Comparison of ENCODE assay signal across 21 cellular contexts in the genomic region with DNA sequence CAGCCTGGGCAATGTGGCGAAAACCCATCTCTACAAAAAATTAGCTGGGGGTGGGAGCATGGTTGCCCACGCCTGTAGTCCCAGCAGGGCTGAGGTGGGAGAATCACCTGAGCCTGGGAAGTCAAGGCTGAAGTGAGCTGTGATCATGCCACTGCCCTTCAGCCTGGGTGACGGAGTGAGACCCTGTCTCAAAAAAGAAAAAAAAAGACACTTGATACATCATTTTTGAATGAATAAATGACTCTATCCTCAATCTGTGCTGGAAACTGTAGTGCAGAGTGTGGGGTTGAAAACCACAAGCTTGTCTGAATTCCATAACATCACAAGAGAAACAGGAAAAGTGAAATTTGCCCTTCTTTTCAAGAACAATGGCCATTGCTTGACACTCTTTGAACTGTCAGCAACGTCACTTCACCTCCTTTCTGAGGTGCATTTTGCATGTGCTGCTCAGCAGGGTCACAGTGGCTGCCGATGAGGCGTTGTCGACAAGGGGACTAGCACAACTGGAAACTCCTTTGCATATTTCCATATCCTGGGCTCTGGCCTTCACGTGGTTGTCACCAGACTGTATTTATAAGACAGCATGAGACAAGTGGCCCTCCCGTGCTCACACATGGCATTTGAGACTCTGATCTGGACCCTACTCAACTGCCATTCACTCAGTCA. TPM values are rescaled to one million over a fixed set of nuclear protein-coding genes. Genes with fewer than 3 reads are reported as not detected.
DNase-seq lines count a peak whose midpoint lies in the region; ATAC-seq lines count a peak whose summit lies in the region.
"Had no signal": no experiment of that assay in that cellular context is flagged by ENCODE, and none has a peak within 500 bp of the region (broad histone marks: within the 10 kb centered on the region; RNA-seq: fewer than 3 reads in every experiment).

No MANE protein-coding gene starts in this region.

- no peaks in the 10 kb centered on the region for H3K4me1 ChIP-seq in right cardiac atrium (ENCODE audit: control insufficient read depth, insufficient read depth, low read length)
- no peaks in the 10 kb centered on the region for H3K4me1 ChIP-seq in CD4-positive, alpha-beta memory T cell (ENCODE audit: insufficient read depth, low read length)
- H3K4me1 ChIP-seq in mesendoderm (ENCODE audit: control insufficient read depth, low read depth, low read length), result no peaks in the 10 kb centered on the region
- H3K4me1 ChIP-seq: BE2C had no signal

- no peak overlapping the region for H4K8ac ChIP-seq in mesendoderm (ENCODE audit: low read depth, low read length)

- H3K9me3 ChIP-seq in right cardiac atrium (ENCODE audit: control insufficient read depth, low read length), result no peaks in the 10 kb centered on the region
- no peaks in the 10 kb centered on the region for H3K9me3 ChIP-seq in CD4-positive, alpha-beta memory T cell (ENCODE audit: control insufficient read depth in 1 of 2, low read length in 2 of 2)
- H3K9me3 ChIP-seq: BE2C had no signal

- H3K79me1 ChIP-seq in mesendoderm (ENCODE audit: low read length), result no peaks in the 10 kb centered on the region

- DNase-seq in Right ventricle myocardium superior (no peak), right cardiac atrium (no peak), SK-N-DZ (ENCODE audit: low spot score) (peak; percentile 93), lung microvascular endothelial cell (ENCODE audit: low read depth in 2 of 2) (peak; percentile 66 to 94), mesendoderm (no peak)
- no peak for DNase-seq in CD4-positive, alpha-beta memory T cell
- DNase-seq in activated T-helper 2 cell treated with anti-CD3 and anti-CD28 coated beads, Interferon-gamma antibody, Interleukin-2, Interleukin-4, amounts not matched to agents 10 μg/mL and 5 μg/mL and 100 μg/mL, durations not matched to agents 14 hours and 24 hours and 36 hours (ENCODE audit: low spot score), result no peak
- DNase-seq: 8988T; BE2C; CD4-positive, CD25-positive, alpha-beta regulatory T cell; GF-D8; NCI-H1417 treated with DMSO at 0.1 percent for 48 hours; NCI-H187 treated with DMSO at 0.1 percent for 48 hours; NCI-H345; NCI-H69 had no signal

- H2BK5ac ChIP-seq in mesendoderm (ENCODE audit: low read length), result no peak overlapping the region

- H3K4me1 Mint-ChIP-seq in CD4-positive, alpha-beta memory T cell, result no peaks in the 10 kb centered on the region
- H3K4me1 Mint-ChIP-seq in activated T-helper 2 cell treated with anti-CD3 and anti-CD28 coated beads, Interferon-gamma antibody, Interleukin-2, Interleukin-4, amounts not matched to agents 10 μg/mL and 5 μg/mL and 100 μg/mL, durations not matched to agents 14 hours and 24 hours and 36 hours (ENCODE audit: low read depth), result no peaks in the 10 kb centered on the region
- H3K4me1 Mint-ChIP-seq: CD4-positive, CD25-positive, alpha-beta regulatory T cell had no signal

- H3K9ac ChIP-seq in mesendoderm (ENCODE audit: low read length), result no peak overlapping the region

- POLR2A ChIA-PET in CD4-positive, alpha-beta memory T cell (lab: Charles Lee; ENCODE audit: partially characterized antibody), result no interaction called here

- H4K5ac ChIP-seq in mesendoderm (ENCODE audit: low read length), result no peak overlapping the region

- H3K27me3 Mint-ChIP-seq in CD4-positive, alpha-beta memory T cell, result no peaks in the 10 kb centered on the region
- H3K27me3 Mint-ChIP-seq in activated T-helper 2 cell treated with anti-CD3 and anti-CD28 coated beads, Interferon-gamma antibody, Interleukin-2, Interleukin-4, amounts not matched to agents 10 μg/mL and 5 μg/mL and 100 μg/mL, durations not matched to agents 14 hours and 24 hours and 36 hours (ENCODE audit: low read depth), result no peaks in the 10 kb centered on the region
- H3K27me3 Mint-ChIP-seq: CD4-positive, CD25-positive, alpha-beta regulatory T cell had no signal

- intact Hi-C loops in Right ventricle myocardium superior (cut with DNase I), result no loop called here
- intact Hi-C loops in right cardiac atrium (cut with DNase I), result loop anchor here in 1 of 4 donors (10.0 kb wide), 1 partner anchor 859 kb away; no protein-coding TSS in a partner anchor
- intact Hi-C loops in CD4-positive, alpha-beta memory T cell (cut with micrococcal nuclease), result no loop called here
- intact Hi-C loops in activated T-helper 2 cell treated with anti-CD3 and anti-CD28 coated beads, Interferon-gamma antibody, Interleukin-2, Interleukin-4, amounts not matched to agents 10 μg/mL and 5 μg/mL and 100 μg/mL, durations not matched to agents 14 hours and 24 hours and 36 hours (cut with micrococcal nuclease), result no loop called here

- H2BK15ac ChIP-seq in mesendoderm (replicated peaks; ENCODE audit: low read depth), result no peak overlapping the region

- H3K18ac ChIP-seq in mesendoderm (ENCODE audit: low read length), result no peak overlapping the region

- no peak overlapping the region for H3K56ac ChIP-seq in mesendoderm (ENCODE audit: low read length)

- ATAC-seq in Right ventricle myocardium superior (ENCODE audit: poor library complexity) (peak; percentile 41), right cardiac atrium (no peak), HG02798 (IDR thresholded peaks at IDR 0.05; ENCODE audit: poor library complexity, unreplicated experiment) (no peak)
- ATAC-seq: GM23338, HCT116, Panc1 had no signal

- no peak overlapping the region for H3K4me3 ChIP-seq in right cardiac atrium (ENCODE audit: low read length)
- H3K4me3 ChIP-seq in CD4-positive, alpha-beta memory T cell (ENCODE audit: low read length in 2 of 2), result no peak overlapping the region
- H3K4me3 ChIP-seq in mesendoderm (ENCODE audit: low read length), result no peak overlapping the region
- H3K4me3 ChIP-seq: GM23338, SK-N-MC had no signal

- 69% methylated on average over 9 of the region's 9 CpGs for WGBS in right cardiac atrium
- WGBS in mesendoderm (ENCODE audit: extremely low coverage, insufficient coverage, low lambda C conversion rate), result no CpG with 5 or more reads among the region's 9 CpGs

- no peak overlapping the region for H3K4ac ChIP-seq in mesendoderm (ENCODE audit: low read depth, low read length)

- no peaks in the 10 kb centered on the region for H3K27me3 ChIP-seq in right cardiac atrium (ENCODE audit: control insufficient read depth, insufficient read depth)
- no peaks in the 10 kb centered on the region for H3K27me3 ChIP-seq in CD4-positive, alpha-beta memory T cell (ENCODE audit: insufficient read depth, low read length)
- H3K27me3 ChIP-seq in mesendoderm (ENCODE audit: insufficient read depth, low read length, poor library complexity), result no peaks in the 10 kb centered on the region
- H3K27me3 ChIP-seq: BE2C had no signal

- no peaks in the 10 kb centered on the region for H3K79me2 ChIP-seq in mesendoderm (ENCODE audit: control insufficient read depth, insufficient read depth, low read length)

- no peak overlapping the region for H3K4me2 ChIP-seq in mesendoderm (ENCODE audit: low read length)
- H3K4me2 ChIP-seq: GM23338 had no signal

- H2AK5ac ChIP-seq in mesendoderm (ENCODE audit: low read length), result no peak overlapping the region

- H2BK120ac ChIP-seq in mesendoderm (ENCODE audit: low read depth, low read length), result no peak overlapping the region

- H3K36me3 ChIP-seq in CD4-positive, alpha-beta memory T cell (ENCODE audit: insufficient read depth, low read length), result no peaks in the 10 kb centered on the region
- H3K36me3 ChIP-seq in mesendoderm (ENCODE audit: control insufficient read depth, insufficient read depth, low read length), result no peaks in the 10 kb centered on the region

- no peak overlapping the region for H3K27ac Mint-ChIP-seq in CD4-positive, alpha-beta memory T cell
- no peak overlapping the region for H3K27ac Mint-ChIP-seq in activated T-helper 2 cell treated with anti-CD3 and anti-CD28 coated beads, Interferon-gamma antibody, Interleukin-2, Interleukin-4, amounts not matched to agents 10 μg/mL and 5 μg/mL and 100 μg/mL, durations not matched to agents 14 hours and 24 hours and 36 hours
- H3K27ac Mint-ChIP-seq: CD4-positive, CD25-positive, alpha-beta regulatory T cell; GM23338 had no signal

- H3K23ac ChIP-seq in mesendoderm (ENCODE audit: low read length), result no peak overlapping the region

- H3K36me3 Mint-ChIP-seq in CD4-positive, alpha-beta memory T cell, result peaks cover 10 to 15% of the 10 kb centered on the region in 2 donors
- H3K36me3 Mint-ChIP-seq in activated T-helper 2 cell treated with anti-CD3 and anti-CD28 coated beads, Interferon-gamma antibody, Interleukin-2, Interleukin-4, amounts not matched to agents 10 μg/mL and 5 μg/mL and 100 μg/mL, durations not matched to agents 14 hours and 24 hours and 36 hours (ENCODE audit: low read depth), result peaks cover 14% of the 10 kb centered on the region

- peaks cover 0 to 6% (median 4%) of the 10 kb centered on the region in 8 donors for H3K9me3 Mint-ChIP-seq in CD4-positive, alpha-beta memory T cell
- peaks cover 7% of the 10 kb centered on the region for H3K9me3 Mint-ChIP-seq in activated T-helper 2 cell treated with anti-CD3 and anti-CD28 coated beads, Interferon-gamma antibody, Interleukin-2, Interleukin-4, amounts not matched to agents 10 μg/mL and 5 μg/mL and 100 μg/mL, durations not matched to agents 14 hours and 24 hours and 36 hours

- no peak overlapping the region for H3K4me3 Mint-ChIP-seq in CD4-positive, alpha-beta memory T cell
- H3K4me3 Mint-ChIP-seq in activated T-helper 2 cell treated with anti-CD3 and anti-CD28 coated beads, Interferon-gamma antibody, Interleukin-2, Interleukin-4, amounts not matched to agents 10 μg/mL and 5 μg/mL and 100 μg/mL, durations not matched to agents 14 hours and 24 hours and 36 hours (ENCODE audit: low read depth), result no peak overlapping the region
- H3K4me3 Mint-ChIP-seq: CD4-positive, CD25-positive, alpha-beta regulatory T cell; GM23338 had no signal

- CTCF ChIA-PET in CD4-positive, alpha-beta memory T cell (lab: Charles Lee; ENCODE audit: partially characterized antibody), result no interaction called here

- no peak overlapping the region for H3K27ac ChIP-seq in right cardiac atrium (ENCODE audit: low read length)
- no peak overlapping the region for H3K27ac ChIP-seq in CD4-positive, alpha-beta memory T cell (ENCODE audit: low read depth, low read length)
- no peak overlapping the region for H3K27ac ChIP-seq in mesendoderm (ENCODE audit: low read depth, low read length)
- H3K27ac ChIP-seq: HL-60, SK-N-MC had no signal

RNA-seq across cellular contexts. Expression of a gene that starts 54.2 kb away (rescaled TPM):
- total RNA-seq in Right ventricle myocardium superior (155 TPM), right cardiac atrium (100 to 1,000 TPM; 109 to 136 (median 113) TPM), lung microvascular endothelial cell (61.5 and 61.7 TPM in 2 replicates)
- polyA plus RNA-seq in right cardiac atrium, result 117 TPM
- 5,002 and 5,638 TPM in 2 replicates for polyA plus RNA-seq in SK-N-DZ (2014; cell fraction: cytosol; rRNA removed)
- 4,616 and 5,818 TPM in 2 replicates for polyA plus RNA-seq in SK-N-DZ (2014; cell fraction: nucleus; rRNA removed)
- 10 to 100 TPM; 58.3 to 61.7 TPM for total RNA-seq in CD4-positive, alpha-beta memory T cell
- 10 to 100 TPM; 53.3 to 55.9 TPM for polyA plus RNA-seq in CD4-positive, alpha-beta memory T cell
- 134 TPM for polyA plus RNA-seq in mesendoderm (2013, experiment 1 of 2)
- polyA plus RNA-seq in mesendoderm (2013, experiment 2 of 2), result 134 TPM
- 100.0 and 111 TPM in 2 replicates for total RNA-seq in activated T-helper 2 cell treated with anti-CD3 and anti-CD28 coated beads, Interferon-gamma antibody, Interleukin-2, Interleukin-4, amounts not matched to agents 10 μg/mL and 5 μg/mL and 100 μg/mL, durations not matched to agents 14 hours and 24 hours and 36 hours

Comparison
In these comparisons a context has a peak if more than half of its experiments do, and no peak if none do; other contexts are left out.
1. DNase-seq: peak in SK-N-DZ (single experiment) and lung microvascular endothelial cell (2 of 2); none in Right ventricle myocardium superior (single experiment), right cardiac atrium (0 of 3), CD4-positive, alpha-beta memory T cell (0 of 5), mesendoderm (single experiment) and activated T-helper 2 cell treated with anti-CD3 and anti-CD28 coated beads, Interferon-gamma antibody, Interleukin-2, Interleukin-4, amounts not matched to agents 10 μg/mL and 5 μg/mL and 100 μg/mL, durations not matched to agents 14 hours and 24 hours and 36 hours (single experiment).